ENCODE assay signal across 8 cellular contexts in genomic region chr16:2970563-2970962, GRCh38. TPM values are rescaled to one million over a fixed set of nuclear protein-coding genes. Genes with fewer than 3 reads are reported as not detected.
DNase-seq lines count a peak whose midpoint lies in the region; ATAC-seq, FAIRE-seq and TF ChIP-seq lines count a peak whose summit lies in the region.

No MANE protein-coding gene starts in this region.

- peak overlapping the region; percentile 71 for H3K4me3 ChIP-seq in CD8-positive, alpha-beta memory T cell (ENCODE audit: low read length)

- FAIRE-seq in H54 (lab: Jason Lieb, UNC), result no peak

- peaks cover 6 to 28% (median 11%) of the 10 kb centered on the region in 3 donors for H3K4me1 Mint-ChIP-seq in CD8-positive, alpha-beta memory T cell
- H3K4me1 Mint-ChIP-seq in central memory CD8-positive, alpha-beta T cell, result peaks cover 15% of the 10 kb centered on the region
- peaks cover 22% of the 10 kb centered on the region for H3K4me1 Mint-ChIP-seq in neural crest cell

- CTCF ChIA-PET in CD8-positive, alpha-beta memory T cell (lab: Charles Lee), result interaction anchor here (1.4 kb wide), 1 partner anchor 10 kb away, joined by 3 read pairs; the partner anchor contains the start of gene PKMYT1

- no peak for TF ChIP-seq POLR2A in H54 (IDR thresholded peaks at IDR 0.05; ENCODE audit: low read depth, low read length)

- DNase-seq in CD8-positive, alpha-beta memory T cell, result no peak
- peak; percentile 27 for DNase-seq in M059J (ENCODE audit: low read depth)
- DNase-seq in central memory CD8-positive, alpha-beta T cell (ENCODE audit: low spot score in 2 of 2), result no peak
- DNase-seq in neural crest cell (ENCODE audit: low read depth, low spot score), result no peak
- DNase-seq in NCI-H2227 treated with DMSO at 0.1 percent for 48 hours (lab: John Stamatoyannopoulos, UW), result no peak
- no peak for DNase-seq in H54 (ENCODE audit: insufficient read length, low spot score)
- DNase-seq in GM13977 (ENCODE audit: low spot score), result no peak
- no peak for DNase-seq in activated CD8-positive, alpha-beta memory T cell treated with anti-CD3 and anti-CD28 coated beads, Interleukin-2, amount 50 U/mL, for 4 hours

- POLR2A ChIA-PET in CD8-positive, alpha-beta memory T cell (lab: Charles Lee), result no interaction called here

- H3K27ac ChIP-seq in CD8-positive, alpha-beta memory T cell (ENCODE audit: low read depth, low read length), result peak overlapping the region; percentile 39

- peak overlapping the region in 1 of 8 donors; percentile 24 for H3K27ac Mint-ChIP-seq in CD8-positive, alpha-beta memory T cell
- no peak overlapping the region for H3K27ac Mint-ChIP-seq in central memory CD8-positive, alpha-beta T cell (ENCODE audit: low read depth)
- H3K27ac Mint-ChIP-seq in neural crest cell (ENCODE audit: unreplicated experiment), result peak overlapping the region; percentile 19

- TF ChIP-seq CTCF in neural crest cell (conservative IDR thresholded peaks at IDR 0.05), result no peak
- no peak for TF ChIP-seq CTCF in GM13977 (IDR thresholded peaks at IDR 0.05; ENCODE audit: extremely low read depth, insufficient read depth, missing control alignments)

- peaks cover 22% of the 10 kb centered on the region for H3K27me3 ChIP-seq in CD8-positive, alpha-beta memory T cell (ENCODE audit: insufficient read depth, low read length, poor library complexity, severe bottlenecking)

- H3K9me3 Mint-ChIP-seq in CD8-positive, alpha-beta memory T cell, result no peaks in the 10 kb centered on the region
- H3K9me3 Mint-ChIP-seq in central memory CD8-positive, alpha-beta T cell, result no peaks in the 10 kb centered on the region
- H3K9me3 Mint-ChIP-seq in neural crest cell, result no peaks in the 10 kb centered on the region

- H3K36me3 Mint-ChIP-seq in CD8-positive, alpha-beta memory T cell, result no peaks in the 10 kb centered on the region
- H3K36me3 Mint-ChIP-seq in central memory CD8-positive, alpha-beta T cell (ENCODE audit: insufficient read depth), result no peaks in the 10 kb centered on the region
- H3K36me3 Mint-ChIP-seq in neural crest cell (ENCODE audit: low read depth), result peaks cover 5% of the 10 kb centered on the region

- H3K36me3 ChIP-seq in CD8-positive, alpha-beta memory T cell (ENCODE audit: insufficient read depth, low read length), result no peaks in the 10 kb centered on the region

- peak overlapping the region; percentile 43 to 83 (median 65) for H3K4me3 Mint-ChIP-seq in CD8-positive, alpha-beta memory T cell
- peak overlapping the region; percentile 70 for H3K4me3 Mint-ChIP-seq in central memory CD8-positive, alpha-beta T cell
- H3K4me3 Mint-ChIP-seq in neural crest cell, result peak overlapping the region; percentile 86

- ATAC-seq in central memory CD8-positive, alpha-beta T cell (replicated peaks; ENCODE audit: extremely low read depth, poor library complexity, severe bottlenecking), result no peak

- H3K4me1 ChIP-seq in CD8-positive, alpha-beta memory T cell (ENCODE audit: insufficient read depth, low read length), result peaks cover 22% of the 10 kb centered on the region

- in situ Hi-C loops in GM13977 (cut with MboI; ENCODE audit: low pct_unique_long_range_greater_than_20kb, low sequenced_read_pairs, unreplicated experiment), result no loop called here

- no peaks in the 10 kb centered on the region for H3K9me3 ChIP-seq in CD8-positive, alpha-beta memory T cell (ENCODE audit: low read length)

- H3K27me3 Mint-ChIP-seq in CD8-positive, alpha-beta memory T cell, result peaks cover 6 to 21% of the 10 kb centered on the region in 2 donors
- H3K27me3 Mint-ChIP-seq in central memory CD8-positive, alpha-beta T cell, result peaks cover 23% of the 10 kb centered on the region
- H3K27me3 Mint-ChIP-seq in neural crest cell (ENCODE audit: low read depth), result peaks cover 27% of the 10 kb centered on the region

RNA-seq across cellular contexts. Expression of gene PAQR4, which starts 1.4 kb away (rescaled TPM):
- 10 to 100 TPM; 38.7 to 39.0 TPM for total RNA-seq in CD8-positive, alpha-beta memory T cell
- 1.5 TPM for polyA plus RNA-seq in CD8-positive, alpha-beta memory T cell
- total RNA-seq in M059J (2014; rRNA removed; shearing (Covaris generic)), result 24.0 and 38.7 TPM in 2 replicates
- 53.3 and 53.4 TPM in 2 replicates for total RNA-seq in neural crest cell

RNA-seq across cellular contexts. Expression of gene KREMEN2, which starts 6.5 kb away (rescaled TPM):
- not detected for total RNA-seq in CD8-positive, alpha-beta memory T cell
- not detected for polyA plus RNA-seq in CD8-positive, alpha-beta memory T cell
- 2.1 and 6.3 TPM in 2 replicates for total RNA-seq in M059J (2014; rRNA removed; shearing (Covaris generic))
- total RNA-seq in neural crest cell, result 1.0 TPM in 2 replicates

RNA-seq across cellular contexts. Expression of gene PKMYT1, which starts 9.7 kb away (rescaled TPM):
- 100 to 1,000 TPM; 103 to 112 TPM for total RNA-seq in CD8-positive, alpha-beta memory T cell
- polyA plus RNA-seq in CD8-positive, alpha-beta memory T cell, result 0.18 TPM
- total RNA-seq in M059J (2014; rRNA removed; shearing (Covaris generic)), result 47.4 and 57.5 TPM in 2 replicates
- 80.1 and 82.2 TPM in 2 replicates for total RNA-seq in neural crest cell

RNA-seq across cellular contexts. Expression of gene CLDN9, which starts 42.2 kb away (rescaled TPM):
- total RNA-seq in CD8-positive, alpha-beta memory T cell, result not detected
- polyA plus RNA-seq in CD8-positive, alpha-beta memory T cell, result not detected
- total RNA-seq in M059J (2014; rRNA removed; shearing (Covaris generic)), result not detected in 2 replicates
- total RNA-seq in neural crest cell, result not detected in 2 replicates

RNA-seq across cellular contexts. Expression of gene CLDN6, which starts 47.4 kb away (rescaled TPM):
- total RNA-seq in CD8-positive, alpha-beta memory T cell, result not detected
- not detected for polyA plus RNA-seq in CD8-positive, alpha-beta memory T cell
- 0.27 and 0.34 TPM in 2 replicates for total RNA-seq in M059J (2014; rRNA removed; shearing (Covaris generic))
- total RNA-seq in neural crest cell, result 0.47 and 0.55 TPM in 2 replicates
